9 cellular contexts compared by ENCODE assay signal in the genomic region with DNA sequence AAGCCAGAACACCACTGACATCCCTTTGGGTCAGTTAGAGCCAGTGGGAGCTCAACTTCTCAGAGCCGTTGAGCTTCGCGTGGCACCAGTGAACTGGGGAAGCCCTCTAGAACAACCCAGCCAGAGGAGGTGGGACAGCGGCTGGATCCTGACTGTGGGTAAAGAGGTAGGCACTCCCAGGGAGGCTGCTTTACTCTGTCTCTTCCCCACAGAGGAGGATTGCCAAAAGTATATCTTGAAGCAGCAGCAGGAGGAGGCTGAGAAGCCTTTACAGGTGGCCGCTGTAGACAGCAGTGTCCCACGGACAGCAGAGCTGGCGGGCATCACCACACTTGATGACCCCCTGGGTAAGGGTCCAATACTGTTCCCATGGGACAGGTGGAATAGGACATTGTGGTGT. TPM values are rescaled to one million over a fixed set of nuclear protein-coding genes. Genes with fewer than 3 reads are reported as not detected.
A peak's percentile ranks its signal among the peaks of the same experiment; 100 is the strongest.
DNase-seq lines count a peak whose midpoint lies in the region; ATAC-seq and TF ChIP-seq lines count a peak whose summit lies in the region.
"Had no signal": no experiment of that assay in that cellular context is flagged by ENCODE, and none has a peak within 500 bp of the region (broad histone marks: within the 10 kb centered on the region; RNA-seq: fewer than 3 reads in every experiment).

No MANE protein-coding gene starts in this region.

- no peaks in the 10 kb centered on the region for H3K27me3 Mint-ChIP-seq in dendritic cell treated with granulocyte-macrophage colony-stimulating factor and Interleukin-4, amounts not matched to agents 40 ng/mL and 50 ng/mL, for 4 days
- no peaks in the 10 kb centered on the region for H3K27me3 Mint-ChIP-seq in naive thymus-derived CD4-positive, alpha-beta T cell

- intact Hi-C loops in dendritic cell treated with granulocyte-macrophage colony-stimulating factor and Interleukin-4, amounts not matched to agents 40 ng/mL and 50 ng/mL, for 4 days (cut with micrococcal nuclease) = loop anchor here (5.0 kb wide), 2 partner anchors 208 to 1243 kb away; partner anchors contain the start of genes SLC25A38 and XYLB
- intact Hi-C loops in naive thymus-derived CD4-positive, alpha-beta T cell (cut with micrococcal nuclease) = loop anchor here (5.0 to 10.0 kb wide), 10 partner anchors 68 to 1265 kb away; partner anchors contain the start of genes EXOG (in 2 of the 2), GORASP1 (in 1 of the 2), RPSA (in 1 of the 2) and SCN11A (in 1 of the 2)

- H3K4me3 ChIP-seq in AG04449 (ENCODE audit: low read depth, low read length) = peak overlapping the region; percentile 80
- peak overlapping the region; percentile 86 for H3K4me3 ChIP-seq in Jurkat, Clone E6-1 (ENCODE audit: low read length)
- H3K4me3 ChIP-seq in naive thymus-derived CD4-positive, alpha-beta T cell (ENCODE audit: low read length) = peak overlapping the region; percentile 98

- no peak for TF ChIP-seq CTCF in AG04449 (IDR thresholded peaks at IDR 0.05; ENCODE audit: insufficient read depth, low read length, missing control alignments)

- no peaks in the 10 kb centered on the region for H3K9me3 ChIP-seq in naive thymus-derived CD4-positive, alpha-beta T cell (ENCODE audit: control insufficient read depth in 2 of 3, low read length in 3 of 3)

- DNase-seq in AG04449 (ENCODE audit: low read depth, low spot score) (no peak), HT-29 (ENCODE audit: low spot score) (no peak), NCI-H1436 treated with DMSO at 0.1 percent for 48 hours (lab: John Stamatoyannopoulos, UW) (no peak)
- no peak for DNase-seq in Jurkat, Clone E6-1 (ENCODE audit: low read depth, low spot score)
- DNase-seq in naive thymus-derived CD4-positive, alpha-beta T cell = no peak

- H3K9me3 Mint-ChIP-seq in dendritic cell treated with granulocyte-macrophage colony-stimulating factor and Interleukin-4, amounts not matched to agents 40 ng/mL and 50 ng/mL, for 4 days = no peaks in the 10 kb centered on the region
- H3K9me3 Mint-ChIP-seq in naive thymus-derived CD4-positive, alpha-beta T cell = no peaks in the 10 kb centered on the region

- peaks cover 55% of the 10 kb centered on the region for H3K36me3 Mint-ChIP-seq in dendritic cell treated with granulocyte-macrophage colony-stimulating factor and Interleukin-4, amounts not matched to agents 40 ng/mL and 50 ng/mL, for 4 days (ENCODE audit: low read depth)
- peaks cover 4 to 35% (median 15%) of the 10 kb centered on the region in 5 donors for H3K36me3 Mint-ChIP-seq in naive thymus-derived CD4-positive, alpha-beta T cell

- peaks cover 0 to 26% (median 0%) of the 10 kb centered on the region in 3 experiments for H3K36me3 ChIP-seq in naive thymus-derived CD4-positive, alpha-beta T cell (ENCODE audit: control insufficient read depth in 2 of 3, insufficient read depth in 3 of 3, low read length in 3 of 3)

- H3K27ac ChIP-seq in naive thymus-derived CD4-positive, alpha-beta T cell (ENCODE audit: low read depth, low read length) = peak overlapping the region; percentile 90

- peaks cover 78% of the 10 kb centered on the region for H3K4me1 Mint-ChIP-seq in dendritic cell treated with granulocyte-macrophage colony-stimulating factor and Interleukin-4, amounts not matched to agents 40 ng/mL and 50 ng/mL, for 4 days (ENCODE audit: low read depth)
- H3K4me1 Mint-ChIP-seq in naive thymus-derived CD4-positive, alpha-beta T cell = peaks cover 32 to 64% (median 54%) of the 10 kb centered on the region in 7 donors

- peak overlapping the region; percentile 96 for H3K4me3 Mint-ChIP-seq in dendritic cell treated with granulocyte-macrophage colony-stimulating factor and Interleukin-4, amounts not matched to agents 40 ng/mL and 50 ng/mL, for 4 days
- H3K4me3 Mint-ChIP-seq in naive thymus-derived CD4-positive, alpha-beta T cell = peak overlapping the region; percentile 90 to 100 (median 96)

- CTCF ChIA-PET in AG04449 (lab: Yijun Ruan, JAX) = interaction anchor here (1.2 to 2.1 kb wide), 5 partner anchors 22 to 206 kb away, joined by 3 to 8 read pairs (median 3); no protein-coding TSS in a partner anchor
- CTCF ChIA-PET in naive thymus-derived CD4-positive, alpha-beta T cell (lab: Charles Lee) = no interaction called here

- H3K27me3 ChIP-seq in naive thymus-derived CD4-positive, alpha-beta T cell (ENCODE audit: control insufficient read depth in 2 of 2, insufficient read depth in 2 of 2, low read length in 2 of 2) = no peaks in the 10 kb centered on the region

- ATAC-seq in naive thymus-derived CD4-positive, alpha-beta T cell = no peak
- ATAC-seq in HG02610 (IDR thresholded peaks at IDR 0.05; ENCODE audit: unreplicated experiment) (no peak), HG03432 (IDR thresholded peaks at IDR 0.05; ENCODE audit: unreplicated experiment) (no peak)

- H3K4me1 ChIP-seq in naive thymus-derived CD4-positive, alpha-beta T cell (ENCODE audit: control insufficient read depth in 2 of 2, insufficient read depth in 2 of 2, low read length in 2 of 2) = peaks cover 18 to 35% of the 10 kb centered on the region in 2 donors

- peak overlapping the region; percentile 98 for H3K27ac Mint-ChIP-seq in dendritic cell treated with granulocyte-macrophage colony-stimulating factor and Interleukin-4, amounts not matched to agents 40 ng/mL and 50 ng/mL, for 4 days
- H3K27ac Mint-ChIP-seq in naive thymus-derived CD4-positive, alpha-beta T cell = peak overlapping the region; percentile 29 to 100 (median 97)

- POLR2A ChIA-PET in AG04449 (lab: Yijun Ruan, JAX) = no interaction called here
- POLR2A ChIA-PET in naive thymus-derived CD4-positive, alpha-beta T cell (lab: Charles Lee) = interaction anchor here (0.8 to 8.2 kb wide), 3 partner anchors 25 to 280 kb away, joined by 3 to 156 read pairs (median 11); partner anchors contain the start of genes DLEC1 and OXSR1

RNA-seq across cellular contexts. Expression of gene MYD88, which starts 1.2 kb away (rescaled TPM):
- polyA plus RNA-seq in Jurkat, Clone E6-1 (2012; ENCODE audit: insufficient read depth, insufficient read length) = 58.3 TPM
- total RNA-seq in naive thymus-derived CD4-positive, alpha-beta T cell = 100 to 1,000 TPM in 1 of 5 experiments, 10 to 100 TPM in 4; 35.2 to 108 (median 41.6) TPM
- 10 to 100 TPM; 52.8 to 75.4 TPM for polyA plus RNA-seq in naive thymus-derived CD4-positive, alpha-beta T cell
- total RNA-seq in HT-29 (2014; rRNA removed; shearing (Covaris generic)) = 5.5 and 11.9 TPM in 2 replicates
- total RNA-seq: HT1080 had no signal

RNA-seq across cellular contexts. Expression of gene ACAA1, which starts 2.7 kb away (rescaled TPM):
- polyA plus RNA-seq in Jurkat, Clone E6-1 (2012; ENCODE audit: insufficient read depth, insufficient read length) = 79.5 TPM
- 100 to 1,000 TPM in 1 of 5 experiments, 10 to 100 TPM in 4; 88.1 to 129 (median 91.0) TPM for total RNA-seq in naive thymus-derived CD4-positive, alpha-beta T cell
- polyA plus RNA-seq in naive thymus-derived CD4-positive, alpha-beta T cell = 10 to 100 TPM; 64.4 to 65.9 TPM
- total RNA-seq in HT-29 (2014; rRNA removed; shearing (Covaris generic)) = 71.9 and 84.7 TPM in 2 replicates

RNA-seq across cellular contexts. Expression of gene OXSR1, which starts 25.7 kb away (rescaled TPM):
- 37.2 TPM for polyA plus RNA-seq in Jurkat, Clone E6-1 (2012; ENCODE audit: insufficient read depth, insufficient read length)
- total RNA-seq in naive thymus-derived CD4-positive, alpha-beta T cell = 10 to 100 TPM; 35.0 to 59.7 (median 38.8) TPM
- polyA plus RNA-seq in naive thymus-derived CD4-positive, alpha-beta T cell = 10 to 100 TPM; 12.3 to 14.4 TPM
- 11.8 and 12.9 TPM in 2 replicates for total RNA-seq in HT-29 (2014; rRNA removed; shearing (Covaris generic))
